In genomic region chr6:142839686-142840040, GRCh38 we compare ENCODE assay signal across 15 cellular contexts.
DNase-seq lines count a peak whose midpoint lies in the region; ATAC-seq and TF ChIP-seq lines count a peak whose summit lies in the region.
"Had no signal": no experiment of that assay in that cellular context is flagged by ENCODE, and none has a peak within 500 bp of the region (broad histone marks: within the 10 kb centered on the region; RNA-seq: fewer than 3 reads in every experiment).

No MANE protein-coding gene starts in this region.

- no peaks in the 10 kb centered on the region for H3K27me3 ChIP-seq in PC-9 (ENCODE audit: insufficient read depth, low read depth)
- no peaks in the 10 kb centered on the region for H3K27me3 ChIP-seq in smooth muscle cell (ENCODE audit: low read depth)
- no peaks in the 10 kb centered on the region for H3K27me3 ChIP-seq in mesendoderm (ENCODE audit: insufficient read depth, low read length, poor library complexity)
- H3K27me3 ChIP-seq: left lung, pancreas had no signal

- peaks cover 5% of the 10 kb centered on the region; the same call in 1 of the 2 replicates for H3K9me3 ChIP-seq in PC-9 (ENCODE audit: insufficient read depth, low read depth)
- H3K9me3 ChIP-seq in smooth muscle cell (replicated peaks; ENCODE audit: low read depth) = no peaks in the 10 kb centered on the region
- H3K9me3 ChIP-seq: left lung, pancreas, SK-N-SH had no signal

- no peak overlapping the region for H2BK120ac ChIP-seq in mesendoderm (ENCODE audit: low read depth, low read length)

- no peak overlapping the region for H2BK15ac ChIP-seq in mesendoderm (replicated peaks; ENCODE audit: low read depth)

- no peaks in the 10 kb centered on the region for H3K27me3 Mint-ChIP-seq in activated T-cell treated with anti-CD3 and anti-CD28 coated beads, Interleukin-2, amount 50 U/mL, for 4 hours (ENCODE audit: low read depth)

- peak overlapping the region; percentile 54 for H3K4me3 Mint-ChIP-seq in activated T-cell treated with anti-CD3 and anti-CD28 coated beads, Interleukin-2, amount 50 U/mL, for 4 hours

- peaks cover 82% of the 10 kb centered on the region for H3K4me1 Mint-ChIP-seq in activated T-cell treated with anti-CD3 and anti-CD28 coated beads, Interleukin-2, amount 50 U/mL, for 4 hours (ENCODE audit: low read depth)

- no peaks in the 10 kb centered on the region for H3K79me1 ChIP-seq in mesendoderm (ENCODE audit: low read length)

- H3K36me3 Mint-ChIP-seq in activated T-cell treated with anti-CD3 and anti-CD28 coated beads, Interleukin-2, amount 50 U/mL, for 4 hours (ENCODE audit: insufficient read depth) = peaks cover 15% of the 10 kb centered on the region

- intact Hi-C loops in PC-9 (cut with micrococcal nuclease; ENCODE audit: unreplicated experiment) = loop anchor here (1.0 to 2.0 kb wide), 2 partner anchors 46 to 83 kb away; no protein-coding TSS in a partner anchor

- no peak overlapping the region for H3K23ac ChIP-seq in mesendoderm (ENCODE audit: low read length)

- TSS peak; percentile 26 for BruUV-seq in PC-9 (replicated peaks; lab: Mats Ljungman, UMichigan)

- no peaks in the 10 kb centered on the region for H3K9me2 ChIP-seq in PC-9 (ENCODE audit: insufficient read depth)
- H3K9me2 ChIP-seq: SK-N-SH had no signal

- H4K8ac ChIP-seq in mesendoderm (ENCODE audit: low read depth, low read length) = no peak overlapping the region

- H3K18ac ChIP-seq in mesendoderm (ENCODE audit: low read length) = no peak overlapping the region

- H3K56ac ChIP-seq in mesendoderm (ENCODE audit: low read length) = no peak overlapping the region

- WGBS in smooth muscle cell (ENCODE audit: low lambda C conversion rate) = 68% methylated on average over 2 of the region's 2 CpGs
- no CpG with 5 or more reads among the region's 2 CpGs for WGBS in mesendoderm (ENCODE audit: extremely low coverage, insufficient coverage, low lambda C conversion rate)

- H2AK5ac ChIP-seq in mesendoderm (ENCODE audit: low read length) = no peak overlapping the region

- DNase-seq in activated T-cell treated with anti-CD3 and anti-CD28 coated beads, Interleukin-2, amount 50 U/mL, for 4 hours = no peak
- no peak for DNase-seq in activated T-cell treated with anti-CD3 and anti-CD28 coated beads, Interleukin-2, amount 50 U/mL, for 48 hours
- DNase-seq in PC-9 = peak in 1 of 2 experiments; percentile 50
- DNase-seq in dermis blood vessel endothelial cell = peak; percentile 33
- DNase-seq in smooth muscle cell (lab: John Stamatoyannopoulos, UW; ENCODE audit: unreplicated experiment) = no peak
- DNase-seq in mesendoderm = no peak
- DNase-seq in superior temporal gyrus (ENCODE audit: extremely low spot score) = no peak
- no peak for DNase-seq in NCI-H748 treated with DMSO at 0.1 percent for 48 hours (lab: John Stamatoyannopoulos, UW)
- DNase-seq: activated CD4-positive, alpha-beta T cell treated with anti-CD3 and anti-CD28 coated beads for 48 hours; amniotic stem cell; left lung; NCI-H1436 treated with DMSO at 0.1 percent for 48 hours; NCI-H82; pancreas; SK-N-SH had no signal

- H3K4me2 ChIP-seq in PC-9 = peak overlapping the region; percentile 74
- no peak overlapping the region for H3K4me2 ChIP-seq in smooth muscle cell
- no peak overlapping the region for H3K4me2 ChIP-seq in mesendoderm (ENCODE audit: low read length)
- H3K4me2 ChIP-seq: SK-N-SH had no signal

- 0 out of 2 replicates have a peak, but pooled peaks cover 5% of the 10 kb centered on the region for H3K36me3 ChIP-seq in PC-9 (ENCODE audit: low read depth)
- no peaks in the 10 kb centered on the region for H3K36me3 ChIP-seq in smooth muscle cell (ENCODE audit: low read depth)
- H3K36me3 ChIP-seq in mesendoderm (ENCODE audit: control insufficient read depth, insufficient read depth, low read length) = no peaks in the 10 kb centered on the region
- H3K36me3 ChIP-seq: left lung, pancreas had no signal

- H3K4me1 ChIP-seq in PC-9 (replicated peaks; ENCODE audit: insufficient read depth) (peaks cover 75% of the 10 kb centered on the region), smooth muscle cell (ENCODE audit: low read depth) (peaks cover 25% of the 10 kb centered on the region), mesendoderm (ENCODE audit: control insufficient read depth, low read depth, low read length) (no peaks in the 10 kb centered on the region)

- CTCF ChIA-PET in PC-9 (lab: Charles Lee) = no interaction called here

- no peak overlapping the region for H3K4ac ChIP-seq in mesendoderm (ENCODE audit: low read depth, low read length)

- H4K5ac ChIP-seq in mesendoderm (ENCODE audit: low read length) = no peak overlapping the region

- H4K20me1 ChIP-seq in PC-9 (ENCODE audit: insufficient read depth) = no peaks in the 10 kb centered on the region
- H4K20me1 ChIP-seq in smooth muscle cell (ENCODE audit: low read depth) = no peaks in the 10 kb centered on the region

- TF ChIP-seq CTCF in PC-9 (conservative IDR thresholded peaks at IDR 0.05) = no peak
- TF ChIP-seq CTCF in smooth muscle cell (IDR thresholded peaks at IDR 0.05; ENCODE audit: borderline replicate concordance, insufficient read depth, poor library complexity, severe bottlenecking) = no peak

- peaks cover 70% of the 10 kb centered on the region for H3K79me2 ChIP-seq in PC-9 (ENCODE audit: low read depth)
- H3K79me2 ChIP-seq in smooth muscle cell (ENCODE audit: low read depth) = peaks cover 50% of the 10 kb centered on the region
- no peaks in the 10 kb centered on the region for H3K79me2 ChIP-seq in mesendoderm (ENCODE audit: control insufficient read depth, insufficient read depth, low read length)

- no peak overlapping the region for H2AFZ ChIP-seq in PC-9
- no peak overlapping the region for H2AFZ ChIP-seq in smooth muscle cell (ENCODE audit: low read depth)

- H3K27ac ChIP-seq in PC-9 (peak overlapping the region; percentile 94), smooth muscle cell (ENCODE audit: low read depth) (peak overlapping the region; percentile 76), mesendoderm (ENCODE audit: low read depth, low read length) (no peak overlapping the region)

- POLR2A ChIA-PET in PC-9 (lab: Charles Lee; ENCODE audit: unreplicated experiment) = no interaction called here

- H3K9ac ChIP-seq in smooth muscle cell (ENCODE audit: low read depth) (peak overlapping the region; percentile 14), mesendoderm (ENCODE audit: low read length) (no peak overlapping the region)
- H3K9ac ChIP-seq: SK-N-SH had no signal

- H2BK5ac ChIP-seq in mesendoderm (ENCODE audit: low read length) = no peak overlapping the region

- H3K4me3 ChIP-seq in PC-9 (no peak overlapping the region), smooth muscle cell (no peak overlapping the region), mesendoderm (ENCODE audit: low read length) (no peak overlapping the region)
- H3K4me3 ChIP-seq: left lung, pancreas had no signal

- no peak for ATAC-seq in activated T-cell treated with anti-CD3 and anti-CD28 coated beads, Interleukin-2, amount 50 U/mL, for 4 hours

- no peaks in the 10 kb centered on the region for H3K9me3 Mint-ChIP-seq in activated T-cell treated with anti-CD3 and anti-CD28 coated beads, Interleukin-2, amount 50 U/mL, for 4 hours

- H3F3A ChIP-seq in PC-9 (ENCODE audit: insufficient read depth, low read depth) (peaks cover 43% of the 10 kb centered on the region), smooth muscle cell (ENCODE audit: low read depth) (peaks cover 3% of the 10 kb centered on the region)
